In the genomic region with DNA sequence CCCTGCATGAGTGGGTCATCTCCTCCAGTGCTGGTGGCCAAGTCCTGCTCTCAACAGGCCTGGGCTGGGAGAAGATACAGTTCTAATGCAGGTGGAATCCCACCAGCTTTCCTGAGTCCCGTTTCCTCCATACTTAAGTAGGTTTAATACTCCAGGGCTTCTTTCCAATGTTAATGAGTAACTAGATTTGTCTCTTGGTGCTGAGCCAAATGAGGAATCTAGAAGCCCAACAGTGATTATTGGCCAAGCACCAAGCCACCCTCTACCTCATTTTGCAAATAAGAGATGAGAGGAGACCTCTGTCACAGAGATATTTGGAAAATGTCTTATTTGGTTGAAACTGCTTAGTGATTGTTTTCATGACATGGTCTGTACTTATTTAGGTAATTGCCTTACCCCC, we compare ENCODE assay signal across 11 cellular contexts. TPM values are rescaled to one million over a fixed set of nuclear protein-coding genes. Genes with fewer than 3 reads are reported as not detected.
A peak's percentile ranks its signal among the peaks of the same experiment; 100 is the strongest.
DNase-seq lines count a peak whose midpoint lies in the region; ATAC-seq, FAIRE-seq and TF ChIP-seq lines count a peak whose summit lies in the region.
"Had no signal": no experiment of that assay in that cellular context is flagged by ENCODE, and none has a peak within 500 bp of the region (broad histone marks: within the 10 kb centered on the region; RNA-seq: fewer than 3 reads in every experiment).

No MANE protein-coding gene starts in this region.

- H3K18ac ChIP-seq in trophoblast cell (ENCODE audit: low read length), result no peak overlapping the region

- H3K36me3 Mint-ChIP-seq in CD8-positive, alpha-beta T cell, result peaks cover 56% of the 10 kb centered on the region
- H3K36me3 Mint-ChIP-seq in nephron progenitor cell (ENCODE audit: low read depth), result peaks cover 27% of the 10 kb centered on the region

- WGBS in trophoblast cell (ENCODE audit: extremely low coverage, insufficient coverage, insufficient read length), result no CpG with 5 or more reads among the region's 1 CpG

- no peak overlapping the region for H3K4me2 ChIP-seq in trophoblast cell (ENCODE audit: low read length)

- peaks cover 20% of the 10 kb centered on the region for H3K4me1 ChIP-seq in CD8-positive, alpha-beta T cell (ENCODE audit: insufficient read depth, low read length)
- no peaks in the 10 kb centered on the region for H3K4me1 ChIP-seq in Panc1 (ENCODE audit: control insufficient read depth, insufficient read depth, low read length)
- peaks cover 3 to 4% of the 10 kb centered on the region in 2 experiments for H3K4me1 ChIP-seq in trophoblast cell (ENCODE audit: control insufficient read depth in 1 of 2, insufficient read depth in 2 of 2, low read length in 2 of 2)

- H3K36me3 ChIP-seq in CD8-positive, alpha-beta T cell (ENCODE audit: insufficient read depth, low read length), result peaks cover 5% of the 10 kb centered on the region
- H3K36me3 ChIP-seq in Panc1 (ENCODE audit: control insufficient read depth, insufficient read depth, low read length) (peaks cover 10% of the 10 kb centered on the region; the same call in 1 of the 2 replicates), trophoblast cell (ENCODE audit: control insufficient read depth in 1 of 2, insufficient read depth in 2 of 2, low read length in 2 of 2) (peaks cover 12 to 27% of the 10 kb centered on the region in 2 experiments)

- in situ Hi-C loops in Panc1 (cut with HindIII; ENCODE audit: low pct_unique_long_range_greater_than_20kb, low sequenced_read_pairs), result no loop called here

- no peaks in the 10 kb centered on the region for H3K9me3 ChIP-seq in CD8-positive, alpha-beta T cell (ENCODE audit: low read length)
- H3K9me3 ChIP-seq in Panc1 (ENCODE audit: control insufficient read depth, insufficient read depth, low read depth, low read length), result no peaks in the 10 kb centered on the region
- no peaks in the 10 kb centered on the region for H3K9me3 ChIP-seq in trophoblast cell (ENCODE audit: insufficient read depth, low read depth, low read length)
- H3K9me3 ChIP-seq: gastrocnemius medialis had no signal

- no peak overlapping the region for H3K27ac ChIP-seq in CD8-positive, alpha-beta T cell (ENCODE audit: low read depth, low read length)
- no peak overlapping the region for H3K27ac ChIP-seq in Panc1 (ENCODE audit: low read length)
- H3K27ac ChIP-seq in trophoblast cell (ENCODE audit: low read depth, low read length), result no peak overlapping the region

- no peak overlapping the region for H2BK5ac ChIP-seq in trophoblast cell (ENCODE audit: low read depth, low read length, poor library complexity)

- no peak overlapping the region for H2BK120ac ChIP-seq in trophoblast cell (ENCODE audit: insufficient read depth, low read length, poor library complexity)

- POLR2A ChIA-PET in CD8-positive, alpha-beta T cell (lab: Charles Lee), result interaction anchor here (0.6 to 3.5 kb wide), 8 partner anchors 18 to 153 kb away, joined by 3 to 24 read pairs (median 4); no protein-coding TSS in a partner anchor
- POLR2A ChIA-PET in Panc1 (lab: Charles Lee), result no interaction called here

- no peak overlapping the region for H4K91ac ChIP-seq in trophoblast cell (ENCODE audit: low read depth, low read length)

- no peak for DNase-seq in CD8-positive, alpha-beta T cell
- no peak for DNase-seq in Panc1 (ENCODE audit: low read depth, low spot score)
- peak; percentile 71 for DNase-seq in epithelial cell of proximal tubule (ENCODE audit: low read depth)
- DNase-seq in nephron progenitor cell, result no peak
- DNase-seq in D721Med (ENCODE audit: insufficient read length, low spot score), result no peak
- DNase-seq in trophoblast cell, result no peak
- DNase-seq in NCI-H146 treated with DMSO at 0.1 percent for 48 hours (lab: John Stamatoyannopoulos, UW; ENCODE audit: unreplicated experiment), result no peak
- no peak for DNase-seq in NCI-H345 treated with DMSO at 0.1 percent for 48 hours (lab: John Stamatoyannopoulos, UW; ENCODE audit: unreplicated experiment)
- DNase-seq: NCI-H1436 treated with DMSO at 0.1 percent for 48 hours had no signal

- H3K9ac ChIP-seq in trophoblast cell (ENCODE audit: low read length), result no peak overlapping the region

- peak overlapping the region; percentile 93 for H3K27ac Mint-ChIP-seq in CD8-positive, alpha-beta T cell
- peak overlapping the region; percentile 42 for H3K27ac Mint-ChIP-seq in nephron progenitor cell
- H3K27ac Mint-ChIP-seq: activated naive CD8-positive, alpha-beta T cell treated with anti-CD3 and anti-CD28 coated beads for 36 hours had no signal

- H3K4me3 ChIP-seq in CD8-positive, alpha-beta T cell (ENCODE audit: low read depth, low read length), result no peak overlapping the region
- H3K4me3 ChIP-seq in Panc1 (ENCODE audit: low read depth in 2 of 2, low read length in 2 of 2), result no peak overlapping the region
- H3K4me3 ChIP-seq in epithelial cell of proximal tubule (ENCODE audit: low read depth, low read length), result no peak overlapping the region
- H3K4me3 ChIP-seq in trophoblast cell (ENCODE audit: low read depth, low read length), result no peak overlapping the region
- H3K4me3 ChIP-seq: gastrocnemius medialis had no signal

- no peak overlapping the region for H3K14ac ChIP-seq in trophoblast cell (ENCODE audit: low read length)

- H3K27me3 Mint-ChIP-seq in CD8-positive, alpha-beta T cell (ENCODE audit: low read depth), result no peaks in the 10 kb centered on the region
- no peaks in the 10 kb centered on the region for H3K27me3 Mint-ChIP-seq in nephron progenitor cell (ENCODE audit: low read depth, poor library complexity)
- H3K27me3 Mint-ChIP-seq: activated naive CD8-positive, alpha-beta T cell treated with anti-CD3 and anti-CD28 coated beads for 36 hours had no signal

- CTCF ChIA-PET in CD8-positive, alpha-beta T cell (lab: Charles Lee), result interaction anchor here (0.8 to 10.3 kb wide), 45 partner anchors 8 to 196 kb away, joined by 3 to 338 read pairs (median 8); partner anchors contain the start of genes STARD3NL and TARP
- CTCF ChIA-PET in Panc1 (lab: Charles Lee), result interaction anchor here (0.6 to 1.7 kb wide), 12 partner anchors 8 to 144 kb away, joined by 3 to 19 read pairs (median 4); no protein-coding TSS in a partner anchor

- no peak for ATAC-seq in CD8-positive, alpha-beta T cell
- ATAC-seq in Panc1, result peak; percentile 12; the same call in 1 of the 2 replicates

- H4K12ac ChIP-seq in trophoblast cell (ENCODE audit: low read depth, low read length), result no peak overlapping the region

- no peak overlapping the region for H2AK5ac ChIP-seq in trophoblast cell (ENCODE audit: low read length)

- no peak overlapping the region for H2AFZ ChIP-seq in trophoblast cell (ENCODE audit: insufficient read depth, low read length, poor library complexity)

- FAIRE-seq in D721Med (lab: Jason Lieb, UNC), result no peak

- H3K4me1 Mint-ChIP-seq in CD8-positive, alpha-beta T cell (ENCODE audit: low read depth), result peaks cover 41% of the 10 kb centered on the region
- peaks cover 6% of the 10 kb centered on the region for H3K4me1 Mint-ChIP-seq in nephron progenitor cell

- no peaks in the 10 kb centered on the region for H3K9me3 Mint-ChIP-seq in CD8-positive, alpha-beta T cell
- H3K9me3 Mint-ChIP-seq in nephron progenitor cell, result no peaks in the 10 kb centered on the region
- H3K9me3 Mint-ChIP-seq: activated naive CD8-positive, alpha-beta T cell treated with anti-CD3 and anti-CD28 coated beads for 36 hours had no signal

- intact Hi-C loops in CD8-positive, alpha-beta T cell (cut with DNase I, micrococcal nuclease), result loop anchor here (1.0 to 2.0 kb wide), 8 partner anchors 36 to 159 kb away; partner anchors contain the start of gene STARD3NL (in 1 of the 2)
- intact Hi-C loops in Panc1 (cut with micrococcal nuclease; ENCODE audit: unreplicated experiment), result loop anchor here (5.0 kb wide), 1 partner anchor 102 kb away; no protein-coding TSS in a partner anchor

- H2BK12ac ChIP-seq in trophoblast cell (ENCODE audit: low read length), result no peak overlapping the region

- H3K79me1 ChIP-seq in trophoblast cell (ENCODE audit: low read length), result no peaks in the 10 kb centered on the region

- no peaks in the 10 kb centered on the region for H3K79me2 ChIP-seq in trophoblast cell (ENCODE audit: control insufficient read depth, insufficient read depth, low read length, poor library complexity)

- H3K23ac ChIP-seq in trophoblast cell (ENCODE audit: low read length), result no peak overlapping the region

- BruUV-seq in Panc1 (replicated peaks; lab: Mats Ljungman, UMichigan), result no TSS peak

- no peak for TF ChIP-seq CTCF in CD8-positive, alpha-beta T cell (IDR thresholded peaks at IDR 0.05)
- no peak for TF ChIP-seq CTCF in Panc1 (IDR thresholded peaks at IDR 0.05)
- TF ChIP-seq CTCF in epithelial cell of proximal tubule (conservative IDR thresholded peaks at IDR 0.05; ENCODE audit: low read depth, low read length), result no peak
- no peak for TF ChIP-seq CTCF in nephron progenitor cell (IDR thresholded peaks at IDR 0.05)
- no peak for TF ChIP-seq CTCF in D721Med (IDR thresholded peaks at IDR 0.05; ENCODE audit: insufficient read depth, missing control alignments)

- no peak overlapping the region for H3K4ac ChIP-seq in trophoblast cell (ENCODE audit: low read depth, low read length)

- H4K8ac ChIP-seq in trophoblast cell (ENCODE audit: low read depth, low read length), result no peak overlapping the region

- H3K27me3 ChIP-seq in CD8-positive, alpha-beta T cell (ENCODE audit: insufficient read depth, low read length), result no peaks in the 10 kb centered on the region
- no peaks in the 10 kb centered on the region for H3K27me3 ChIP-seq in Panc1 (ENCODE audit: control insufficient read depth, insufficient read depth, low read length)
- H3K27me3 ChIP-seq in trophoblast cell (ENCODE audit: insufficient read depth, low read length), result no peaks in the 10 kb centered on the region
- H3K27me3 ChIP-seq: gastrocnemius medialis had no signal

- no peak overlapping the region for H3K4me3 Mint-ChIP-seq in CD8-positive, alpha-beta T cell
- no peak overlapping the region for H3K4me3 Mint-ChIP-seq in nephron progenitor cell
- H3K4me3 Mint-ChIP-seq: activated naive CD8-positive, alpha-beta T cell treated with anti-CD3 and anti-CD28 coated beads for 36 hours had no signal

RNA-seq across cellular contexts. Expression of gene STARD3NL, which starts 37.1 kb away (rescaled TPM):
- total RNA-seq in CD8-positive, alpha-beta T cell, result 10 to 100 TPM; 22.4 to 22.7 TPM
- total RNA-seq in Panc1 (2021; ENCODE audit: unreplicated experiment) (75.7 TPM), epithelial cell of proximal tubule (51.8 and 79.4 TPM in 2 replicates)
- polyA plus RNA-seq in Panc1 (2012; ENCODE audit: insufficient read length), result 48.6 TPM
- polyA plus RNA-seq in trophoblast cell (2013), result 35.8 and 36.0 TPM in 2 replicates
